ENCODE assay signal across 9 cellular contexts in genomic region chr5:35857606-35858205, GRCh38. TPM values are rescaled to one million over a fixed set of nuclear protein-coding genes. Genes with fewer than 3 reads are reported as not detected.
DNase-seq lines count a peak whose midpoint lies in the region; ATAC-seq and TF ChIP-seq lines count a peak whose summit lies in the region.
"Had no signal": no experiment of that assay in that cellular context is flagged by ENCODE, and none has a peak within 500 bp of the region (broad histone marks: within the 10 kb centered on the region; RNA-seq: fewer than 3 reads in every experiment).

No MANE protein-coding gene starts in this region.

- H3K36me3 Mint-ChIP-seq in activated CD8-positive, alpha-beta T cell treated with anti-CD3 and anti-CD28 coated beads for 36 hours (ENCODE audit: low read depth), result peaks cover 95% of the 10 kb centered on the region

- CTCF ChIA-PET in activated CD8-positive, alpha-beta T cell treated with anti-CD3 and anti-CD28 coated beads for 36 hours (lab: Charles Lee), result interaction anchor here (0.9 to 11.9 kb wide), 16 partner anchors 10 to 232 kb away, joined by 3 to 101 read pairs (median 4); no protein-coding TSS in a partner anchor

- H3K27me3 Mint-ChIP-seq in activated CD8-positive, alpha-beta T cell treated with anti-CD3 and anti-CD28 coated beads for 36 hours, result no peaks in the 10 kb centered on the region

- no peaks in the 10 kb centered on the region for H3K9me3 Mint-ChIP-seq in activated CD8-positive, alpha-beta T cell treated with anti-CD3 and anti-CD28 coated beads for 36 hours

- H3K4me1 ChIP-seq in psoas muscle, result no peaks in the 10 kb centered on the region

- no peak for ATAC-seq in activated CD8-positive, alpha-beta T cell treated with anti-CD3 and anti-CD28 coated beads for 36 hours
- ATAC-seq in psoas muscle, result no peak
- no peak for ATAC-seq in left lobe of liver
- no peak for ATAC-seq in HG03196 (IDR thresholded peaks at IDR 0.05; ENCODE audit: unreplicated experiment)
- ATAC-seq in Right ventricle myocardium superior (ENCODE audit: poor library complexity), result no peak
- ATAC-seq: gastroesophageal sphincter had no signal

- intact Hi-C loops in activated CD8-positive, alpha-beta T cell treated with anti-CD3 and anti-CD28 coated beads for 36 hours (cut with micrococcal nuclease), result loop anchor here (2.0 to 5.0 kb wide), 8 partner anchors 35 to 240 kb away; partner anchors contain the start of gene SPEF2
- intact Hi-C loops in psoas muscle (cut with DNase I), result no loop called here
- intact Hi-C loops in Right ventricle myocardium superior (cut with DNase I), result no loop called here

- WGBS in psoas muscle, 3 donors, result 64 to 71% (median 67%) methylated on average over 2 of the region's 2 CpGs

- H3K36me3 ChIP-seq in psoas muscle (ENCODE audit: insufficient read depth in 1 of 2, low read depth in 1 of 2), result no peaks in the 10 kb centered on the region
- H3K36me3 ChIP-seq: gastroesophageal sphincter had no signal

- TF ChIP-seq CTCF in activated CD8-positive, alpha-beta T cell treated with anti-CD3 and anti-CD28 coated beads for 36 hours (IDR thresholded peaks at IDR 0.05), result no peak
- no peak for TF ChIP-seq CTCF in psoas muscle (IDR thresholded peaks at IDR 0.05)

- H3K9me3 ChIP-seq in psoas muscle, result no peaks in the 10 kb centered on the region
- H3K9me3 ChIP-seq: gastroesophageal sphincter had no signal

- peaks cover 67% of the 10 kb centered on the region for H3K4me1 Mint-ChIP-seq in activated CD8-positive, alpha-beta T cell treated with anti-CD3 and anti-CD28 coated beads for 36 hours (ENCODE audit: low read depth)

- peak overlapping the region; percentile 95 for H3K4me3 Mint-ChIP-seq in activated CD8-positive, alpha-beta T cell treated with anti-CD3 and anti-CD28 coated beads for 36 hours

- H3K27ac ChIP-seq in psoas muscle, result no peak overlapping the region
- H3K27ac ChIP-seq: gastroesophageal sphincter had no signal

- H3K27me3 ChIP-seq in psoas muscle (ENCODE audit: insufficient read depth in 3 of 3, low read length in 2 of 3), result no peaks in the 10 kb centered on the region
- H3K27me3 ChIP-seq: gastroesophageal sphincter had no signal

- POLR2A ChIA-PET in activated CD8-positive, alpha-beta T cell treated with anti-CD3 and anti-CD28 coated beads for 36 hours (lab: Charles Lee), result interaction anchor here (0.8 to 15.5 kb wide), 18 partner anchors 13 to 207 kb away, joined by 3 to 253 read pairs (median 22); no protein-coding TSS in a partner anchor

- DNase-seq in A172 (ENCODE audit: low spot score) (peak; percentile 95), H4 (ENCODE audit: low spot score) (peak; percentile 71), glomerular visceral epithelial cell (ENCODE audit: extremely low spot score) (peak; percentile 72), psoas muscle (no peak), left lobe of liver (ENCODE audit: low spot score) (no peak), Right ventricle myocardium superior (no peak)
- no peak for DNase-seq in activated CD8-positive, alpha-beta T cell treated with anti-CD3 and anti-CD28 coated beads for 36 hours

- no peak overlapping the region for H3K4me3 ChIP-seq in psoas muscle
- H3K4me3 ChIP-seq: gastroesophageal sphincter had no signal

- H3K27ac Mint-ChIP-seq in activated CD8-positive, alpha-beta T cell treated with anti-CD3 and anti-CD28 coated beads for 36 hours, result peak overlapping the region; percentile 99

RNA-seq across cellular contexts. Expression of gene IL7R, which starts 1.0 kb away (rescaled TPM):
- total RNA-seq in A172 (2014; rRNA removed; shearing (Covaris generic)), result 114 and 160 TPM in 2 replicates
- total RNA-seq in H4 (2014; rRNA removed; shearing (Covaris generic)), result 9.0 and 10.6 TPM in 2 replicates
- total RNA-seq in activated CD8-positive, alpha-beta T cell treated with anti-CD3 and anti-CD28 coated beads for 36 hours, result 100 to 1,000 TPM; 136 to 142 TPM
- total RNA-seq in psoas muscle (1 to 10 TPM; 1.0 to 1.9 (median 1.5) TPM), left lobe of liver (2.4 TPM), Right ventricle myocardium superior (0.67 TPM)
- polyA plus RNA-seq in psoas muscle, result under 1 TPM; 0.21 to 0.25 (median 0.23) TPM

Comparison
In these comparisons a context has a peak if more than half of its experiments do, and no peak if none do; other contexts are left out.
1. DNase-seq: peak in A172 (single experiment), H4 (single experiment) and glomerular visceral epithelial cell (single experiment); none in activated CD8-positive, alpha-beta T cell treated with anti-CD3 and anti-CD28 coated beads for 36 hours (single experiment), psoas muscle (0 of 2), left lobe of liver (single experiment) and Right ventricle myocardium superior (single experiment).